Comparison of ENCODE assay signal across 15 cellular contexts in the genomic region with DNA sequence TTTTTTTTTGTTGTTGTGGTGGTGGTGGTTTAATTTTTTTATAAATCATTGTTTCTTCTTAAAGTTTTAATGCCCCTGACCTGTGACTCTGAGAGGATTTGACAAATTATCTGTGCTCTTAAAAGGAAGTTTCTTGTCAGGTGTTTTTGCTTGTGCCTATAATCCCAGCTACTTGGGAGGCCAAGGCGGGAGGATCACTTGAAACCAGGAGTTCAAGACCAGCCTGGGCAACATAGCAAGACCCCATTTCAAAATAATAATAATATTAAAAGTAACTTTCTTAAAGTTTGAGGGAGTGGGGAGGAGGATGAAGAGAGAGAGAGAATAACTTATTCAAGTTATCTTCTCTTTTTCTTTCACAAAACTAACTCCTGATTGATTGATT. TPM values are rescaled to one million over a fixed set of nuclear protein-coding genes. Genes with fewer than 3 reads are reported as not detected.
DNase-seq lines count a peak whose midpoint lies in the region; ATAC-seq, FAIRE-seq and TF ChIP-seq lines count a peak whose summit lies in the region.
"Had no signal": no experiment of that assay in that cellular context is flagged by ENCODE, and none has a peak within 500 bp of the region (broad histone marks: within the 10 kb centered on the region; RNA-seq: fewer than 3 reads in every experiment).

No MANE protein-coding gene starts in this region.

- H2AFZ ChIP-seq in PC-3 (ENCODE audit: low read length) (no peak overlapping the region), GM12878 (ENCODE audit: control insufficient read depth, low read depth, low read length) (peak overlapping the region; percentile 74)

- intact Hi-C loops in activated naive CD4-positive, alpha-beta T cell treated with anti-CD3 and anti-CD28 coated beads for 36 hours (cut with micrococcal nuclease) = loop anchor here (2.0 to 10.0 kb wide), 2 partner anchors 170 to 1180 kb away; a partner anchor contains a TSS
- intact Hi-C loops in PC-3 (cut with micrococcal nuclease) = no loop called here
- intact Hi-C loops in GM12878 (cut with micrococcal nuclease; ENCODE audit: unreplicated experiment) = no loop called here

- TF ChIP-seq EP300 in GM12878 (IDR thresholded peaks at IDR 0.05; ENCODE audit: borderline replicate concordance in 1 of 2, control insufficient read depth in 1 of 2, low read depth in 2 of 2, low read length in 2 of 2) = no peak

- BruUV-seq in PC-3 (replicated peaks; lab: Mats Ljungman, UMichigan) (no TSS peak), GM12878 (replicated peaks; lab: Mats Ljungman, UMichigan) (no TSS peak)

- no peaks in the 10 kb centered on the region for H3K27me3 ChIP-seq in PC-3 (ENCODE audit: low read length)
- H3K27me3 ChIP-seq in GM12878 (replicated peaks in 1 of 2; ENCODE audit: control insufficient read depth in 2 of 2, insufficient read depth in 2 of 2, low read length in 1 of 2) = no peaks in the 10 kb centered on the region
- H3K27me3 ChIP-seq: uterus had no signal

- TF ChIP-seq POLR2A in GM12878 (IDR thresholded peaks at IDR 0.05; ENCODE audit: low read depth, low read length) = no peak

- H3K9me2 ChIP-seq in PC-3 (replicated peaks; ENCODE audit: low read length) = no peaks in the 10 kb centered on the region

- peak overlapping the region; percentile 23 for H3K4me3 Mint-ChIP-seq in activated naive CD4-positive, alpha-beta T cell treated with anti-CD3 and anti-CD28 coated beads for 36 hours
- H3K4me3 Mint-ChIP-seq in stimulated activated effector memory CD8-positive, alpha-beta T cell treated with anti-CD3 and anti-CD28 coated beads, Interleukin-12 subunit alpha, Interleukin-12 subunit beta, amount 100 ng/mL, for 72 hours = peak overlapping the region; percentile 62
- H3K4me3 Mint-ChIP-seq: brain had no signal

- H3K4me1 ChIP-seq in PC-3 (ENCODE audit: insufficient read depth, low read length) (peaks cover 46% of the 10 kb centered on the region), GM12878 (ENCODE audit: control insufficient read depth, insufficient read depth, low read length) (peaks cover 48% of the 10 kb centered on the region)
- H3K4me1 ChIP-seq: uterus had no signal

- no peak for TF ChIP-seq RAD21 in GM12878 (IDR thresholded peaks at IDR 0.05; ENCODE audit: insufficient read depth, low read depth, low read length)

- H3K4me1 Mint-ChIP-seq in activated naive CD4-positive, alpha-beta T cell treated with anti-CD3 and anti-CD28 coated beads for 36 hours (ENCODE audit: low read depth) = peaks cover 46% of the 10 kb centered on the region
- peaks cover 58% of the 10 kb centered on the region for H3K4me1 Mint-ChIP-seq in stimulated activated effector memory CD8-positive, alpha-beta T cell treated with anti-CD3 and anti-CD28 coated beads, Interleukin-12 subunit alpha, Interleukin-12 subunit beta, amount 100 ng/mL, for 72 hours

- H3K4me2 ChIP-seq in PC-3 (ENCODE audit: low read length) = peak overlapping the region; percentile 61; the same call in 1 of the 2 replicates
- no peak overlapping the region; the same call in 1 of the 2 replicates for H3K4me2 ChIP-seq in GM12878 (ENCODE audit: control insufficient read depth, insufficient read depth)

- H3K36me3 ChIP-seq in PC-3 (ENCODE audit: low read depth, low read length) (no peaks in the 10 kb centered on the region), GM12878 (ENCODE audit: control insufficient read depth in 2 of 2, insufficient read depth in 2 of 2, low read length in 1 of 2) (no peaks in the 10 kb centered on the region)
- H3K36me3 ChIP-seq: uterus had no signal

- SMC1A ChIA-PET in GM12878 (lab: Charles Lee; ENCODE audit: uncharacterized antibody, unreplicated experiment) = interaction anchor here (0.6 to 4.7 kb wide), 4 partner anchors 13 to 42 kb away, joined by 3 to 75 read pairs (median 3); a partner anchor contains a TSS

- in situ Hi-C loops in GM12878 (cut with MboI) = no loop called here

- H4K20me1 ChIP-seq in PC-3 (ENCODE audit: low read length) (no peaks in the 10 kb centered on the region), GM12878 (ENCODE audit: control insufficient read depth, insufficient read depth) (no peaks in the 10 kb centered on the region)

- H3K36me3 Mint-ChIP-seq in activated naive CD4-positive, alpha-beta T cell treated with anti-CD3 and anti-CD28 coated beads for 36 hours (ENCODE audit: low read depth) = no peaks in the 10 kb centered on the region
- peaks cover 18% of the 10 kb centered on the region for H3K36me3 Mint-ChIP-seq in stimulated activated effector memory CD8-positive, alpha-beta T cell treated with anti-CD3 and anti-CD28 coated beads, Interleukin-12 subunit alpha, Interleukin-12 subunit beta, amount 100 ng/mL, for 72 hours
- H3K36me3 Mint-ChIP-seq: brain had no signal

- peaks cover 8% of the 10 kb centered on the region for H3F3A ChIP-seq in PC-3 (ENCODE audit: low read length, unreplicated experiment)

- H3K27me3 Mint-ChIP-seq in activated naive CD4-positive, alpha-beta T cell treated with anti-CD3 and anti-CD28 coated beads for 36 hours (ENCODE audit: low read depth) = no peaks in the 10 kb centered on the region

- H3K9me3 ChIP-seq in PC-3 (ENCODE audit: low read length) (no peaks in the 10 kb centered on the region), GM12878 (replicated peaks; ENCODE audit: control insufficient read depth, insufficient read depth, low read length) (peaks cover 3% of the 10 kb centered on the region; the same call in 2 of the 3 replicates)
- H3K9me3 ChIP-seq: uterus had no signal

- H3K27ac ChIP-seq in PC-3 (ENCODE audit: low read length) = peak overlapping the region; percentile 63
- peak overlapping the region; percentile 38 for H3K27ac ChIP-seq in GM12878 (ENCODE audit: control insufficient read depth, insufficient read depth)

- no peak for TF ChIP-seq CTCF in PC-3 (conservative IDR thresholded peaks at IDR 0.05; ENCODE audit: low read depth, low read length)
- no peak for TF ChIP-seq CTCF in GM12878 (IDR thresholded peaks at IDR 0.05 in 2 of 3, conservative IDR thresholded peaks at IDR 0.05 in 1 of 3; ENCODE audit: control insufficient read depth in 2 of 3, extremely low read depth in 1 of 3, insufficient read depth in 1 of 3, low read depth in 3 of 3, low read length in 3 of 3)

- no peaks in the 10 kb centered on the region for H3K79me2 ChIP-seq in PC-3 (ENCODE audit: low read length)
- H3K79me2 ChIP-seq in GM12878 (ENCODE audit: control insufficient read depth, insufficient read depth, low read length) = no peaks in the 10 kb centered on the region

- H3K27ac Mint-ChIP-seq in activated naive CD4-positive, alpha-beta T cell treated with anti-CD3 and anti-CD28 coated beads for 36 hours = peak overlapping the region; percentile 74
- H3K27ac Mint-ChIP-seq in stimulated activated effector memory CD8-positive, alpha-beta T cell treated with anti-CD3 and anti-CD28 coated beads, Interleukin-12 subunit alpha, Interleukin-12 subunit beta, amount 100 ng/mL, for 72 hours = peak overlapping the region; percentile 54

- H3K9ac ChIP-seq in PC-3 (ENCODE audit: low read length) = no peak overlapping the region
- no peak overlapping the region for H3K9ac ChIP-seq in GM12878 (ENCODE audit: control insufficient read depth, insufficient read depth, low read length)

- H3K4me3 ChIP-seq in PC-3 (ENCODE audit: low read length) (no peak overlapping the region), GM12878 (no peak overlapping the region)
- H3K4me3 ChIP-seq: uterus had no signal

- WGBS in GM12878 (ENCODE audit: insufficient coverage, insufficient replicate concordance, low lambda C conversion rate, missing lambda C conversion rate) = 100% methylated on average over 1 of the region's 1 CpG

- FAIRE-seq in GM12878 (lab: Jason Lieb, UNC) = no peak

- RAD21 ChIA-PET in GM12878 (lab: Charles Lee; ENCODE audit: unreplicated experiment) = interaction anchor here (0.6 to 4.0 kb wide), 4 partner anchors 13 to 38 kb away, joined by 3 to 42 read pairs (median 4); a partner anchor contains a TSS

- CTCF ChIA-PET in activated naive CD4-positive, alpha-beta T cell treated with anti-CD3 and anti-CD28 coated beads for 36 hours (lab: Charles Lee) = interaction anchor here (4.7 kb wide), 1 partner anchor 13 kb away, joined by 30 read pairs; a partner anchor contains a TSS
- CTCF ChIA-PET in PC-3 (lab: Charles Lee) (interaction anchor here (1.4 kb wide), 1 partner anchor 12 kb away, joined by 4 read pairs; a partner anchor contains a TSS), GM12878 (lab: Yijun Ruan, JAX) (interaction anchor here (0.8 to 4.6 kb wide), 3 partner anchors 10 to 29 kb away, joined by 3 to 53 read pairs (median 4); a partner anchor contains a TSS)

- no peaks in the 10 kb centered on the region for H3K9me3 Mint-ChIP-seq in activated naive CD4-positive, alpha-beta T cell treated with anti-CD3 and anti-CD28 coated beads for 36 hours
- H3K9me3 Mint-ChIP-seq in stimulated activated effector memory CD8-positive, alpha-beta T cell treated with anti-CD3 and anti-CD28 coated beads, Interleukin-12 subunit alpha, Interleukin-12 subunit beta, amount 100 ng/mL, for 72 hours = no peaks in the 10 kb centered on the region
- H3K9me3 Mint-ChIP-seq: brain had no signal

- DNase-seq in activated naive CD4-positive, alpha-beta T cell treated with anti-CD3 and anti-CD28 coated beads for 36 hours = no peak
- no peak for DNase-seq in activated naive CD4-positive, alpha-beta T cell (lab: John Stamatoyannopoulos, UW)
- DNase-seq in PC-3 (no peak), GM12878 (ENCODE audit: low read depth, low spot score) (no peak), COR-L47 (lab: John Stamatoyannopoulos, UW) (no peak)
- no peak for DNase-seq in stimulated activated effector memory CD8-positive, alpha-beta T cell treated with anti-CD3 and anti-CD28 coated beads, Interleukin-12 subunit alpha, Interleukin-12 subunit beta, amount 100 ng/mL, for 72 hours (ENCODE audit: low spot score in 2 of 2)
- DNase-seq in activated effector memory CD4-positive, alpha-beta T cell treated with Interleukin-2 at 50 U/mL for 16 hours = no peak
- DNase-seq: activated CD4-positive, CD25-positive, alpha-beta regulatory T cell; left cardiac atrium; posterior cingulate gyrus; SW 1271; uterus had no signal

- ATAC-seq in PC-3 (no peak), GM12878 (no peak), GM21528 (IDR thresholded peaks at IDR 0.05; ENCODE audit: low FRiP score, unreplicated experiment) (no peak)
- ATAC-seq in stimulated activated effector memory CD8-positive, alpha-beta T cell treated with anti-CD3 and anti-CD28 coated beads, Interleukin-12 subunit alpha, Interleukin-12 subunit beta, amount 100 ng/mL, for 72 hours = no peak

- POLR2A ChIA-PET in PC-3 (lab: Charles Lee; ENCODE audit: unreplicated experiment) (no interaction called here), GM12878 (lab: Charles Lee) (interaction anchor here (0.6 to 0.9 kb wide), 4 partner anchors 13 to 1372 kb away, joined by 3 to 5 read pairs (median 4); no protein-coding TSS in a partner anchor)

RNA-seq across cellular contexts. Expression of a gene that starts 12.2 kb away (rescaled TPM):
- 10 to 100 TPM; 23.5 to 27.1 TPM for total RNA-seq in activated naive CD4-positive, alpha-beta T cell treated with anti-CD3 and anti-CD28 coated beads for 36 hours
- total RNA-seq in PC-3 (2014; rRNA removed) = 17.8 and 19.2 TPM in 2 replicates
- total RNA-seq in GM12878 (2013; cell fraction: nucleolus; rRNA removed) = 81.3 and 85.3 TPM in 2 replicates
- 8.0 and 9.3 TPM in 2 replicates for total RNA-seq in GM12878 (2014; rRNA removed)
- 8.1 and 8.2 TPM in 2 replicates for total RNA-seq in GM12878 (2014; rRNA removed; fragmentation: Illumina TruSeq; extraction: Trizol)
- 12.9 and 13.5 TPM in 2 replicates for total RNA-seq in GM12878 (2021)
- 5.9 TPM for polyA plus RNA-seq in GM12878 (2011; ENCODE audit: low read depth)
- 42.1 and 50.8 TPM in 2 replicates for polyA plus RNA-seq in GM12878 (2011; rRNA removed)
- polyA plus RNA-seq in GM12878 (2011; cell fraction: cytosol; rRNA removed) = 18.4 and 27.9 TPM in 2 replicates
- 29.5 and 34.2 TPM in 2 replicates for polyA plus RNA-seq in GM12878 (2011; cell fraction: nucleus; rRNA removed)
- 6.7 and 10.3 TPM in 2 replicates for polyA plus RNA-seq in GM12878 (2012)
- 8.1 and 13.1 TPM in 2 replicates for polyA plus RNA-seq in GM12878 (2014; fragmentation: Illumina TruSeq; extraction: Trizol)
- polyA plus RNA-seq in GM12878 (2014; fragmentation: Nextera tagmentation; extraction: Ambion mirVana) = 1 to 10 TPM; 2.4 to 2.7 TPM
- polyA plus RNA-seq in GM12878 (2014; rRNA removed) = 5.3 and 6.0 TPM in 2 replicates
- polyA plus RNA-seq in GM12878 (2016; fragmentation: Nextera tagmentation; extraction: Ambion mirVana) = 10 to 100 TPM in 1 of 2 experiments, 1 to 10 TPM in 1; 8.5 to 10.1 TPM
- polyA minus RNA-seq in GM12878 (2011; rRNA and poly(A)+ RNA removed) = 53.6 and 64.4 TPM in 2 replicates
- polyA minus RNA-seq in GM12878 (2011; cell fraction: cytosol; rRNA and poly(A)+ RNA removed) = 13.2 and 17.3 TPM in 2 replicates
- 24.4 and 31.4 TPM in 2 replicates for polyA minus RNA-seq in GM12878 (2011; cell fraction: nucleus; rRNA and poly(A)+ RNA removed)

RNA-seq across cellular contexts. Expression of a gene that starts 45.5 kb away (rescaled TPM):
- not detected for total RNA-seq in activated naive CD4-positive, alpha-beta T cell treated with anti-CD3 and anti-CD28 coated beads for 36 hours
- total RNA-seq in PC-3 (2014; rRNA removed) (not detected in 2 replicates), GM12878 (2014; rRNA removed) (0.11 TPM in 1 of 2 replicates, not detected in the other), GM12878 (2014; rRNA removed; fragmentation: Illumina TruSeq; extraction: Trizol) (not detected in 2 replicates), GM12878 (2021) (not detected in 2 replicates)
- not detected in 2 replicates for total RNA-seq in GM12878 (2013; cell fraction: nucleolus; rRNA removed)
- polyA plus RNA-seq in GM12878 (2011; ENCODE audit: low read depth) = 0.20 TPM
- polyA plus RNA-seq in GM12878 (2011; rRNA removed) (not detected in 2 replicates), GM12878 (2014; fragmentation: Illumina TruSeq; extraction: Trizol) (not detected in 2 replicates), GM12878 (2014; fragmentation: Nextera tagmentation; extraction: Ambion mirVana) (under 1 TPM; 0.11 to 0.15 TPM), GM12878 (2014; rRNA removed) (not detected in 2 replicates), GM12878 (2016; fragmentation: Nextera tagmentation; extraction: Ambion mirVana) (under 1 TPM in 1 of 2 experiments, not detected in 1; 0.26 TPM)
- polyA plus RNA-seq in GM12878 (2011; cell fraction: cytosol; rRNA removed) = not detected in 2 replicates
- polyA plus RNA-seq in GM12878 (2011; cell fraction: nucleus; rRNA removed) = not detected in 2 replicates
- 0.31 and 0.70 TPM in 2 replicates for polyA plus RNA-seq in GM12878 (2012)
- polyA minus RNA-seq in GM12878 (2011; rRNA and poly(A)+ RNA removed) = not detected in 2 replicates
- not detected in 2 replicates for polyA minus RNA-seq in GM12878 (2011; cell fraction: cytosol; rRNA and poly(A)+ RNA removed)
- polyA minus RNA-seq in GM12878 (2011; cell fraction: nucleus; rRNA and poly(A)+ RNA removed) = not detected in 2 replicates
- total RNA-seq: left cardiac atrium, mucosa of gallbladder, uterus had no signal
